22 cellular contexts compared by ENCODE assay signal in the genomic region with DNA sequence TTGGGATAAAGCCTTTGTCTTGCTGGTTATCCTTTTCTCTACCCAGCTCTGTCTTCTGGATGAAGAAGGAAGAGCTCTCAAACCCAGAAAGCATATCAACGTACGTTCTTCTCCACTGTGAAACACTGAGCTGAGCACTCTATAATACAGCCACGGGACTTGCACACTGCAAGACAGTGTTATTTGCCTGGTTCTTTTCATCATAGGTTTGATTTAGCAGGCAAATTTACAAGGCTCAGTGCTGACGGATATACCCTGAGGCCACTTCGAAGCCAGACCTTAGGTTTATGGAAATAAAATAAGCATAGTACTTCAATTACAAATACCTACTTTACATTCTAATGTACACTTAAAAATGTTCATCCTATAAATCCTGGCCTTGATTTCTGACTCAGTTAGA.
DNase-seq lines count a peak whose midpoint lies in the region; ATAC-seq and TF ChIP-seq lines count a peak whose summit lies in the region.
"Had no signal": no experiment of that assay in that cellular context is flagged by ENCODE, and none has a peak within 500 bp of the region (broad histone marks: within the 10 kb centered on the region; RNA-seq: fewer than 3 reads in every experiment).

No MANE protein-coding gene starts in this region.

- no peak overlapping the region for H2BK15ac ChIP-seq in neuronal stem cell (ENCODE audit: low read length)

- H3K9ac ChIP-seq in muscle layer of colon (ENCODE audit: low read length) (no peak overlapping the region), neuronal stem cell (ENCODE audit: low read depth, low read length, poor library complexity) (no peak overlapping the region)

- H3K4me3 ChIP-seq in DOHH2 (ENCODE audit: low read length), result no peak overlapping the region
- H3K4me3 ChIP-seq in dorsolateral prefrontal cortex, result no peak overlapping the region
- H3K4me3 ChIP-seq in muscle layer of colon (ENCODE audit: low read depth in 1 of 2, low read length in 2 of 2), result no peak overlapping the region
- no peak overlapping the region for H3K4me3 ChIP-seq in neuronal stem cell (ENCODE audit: low read length in 2 of 2)
- H3K4me3 ChIP-seq in body of pancreas, result no peak overlapping the region
- H3K4me3 ChIP-seq: MG63, SJSA1 had no signal

- H3K9me2 ChIP-seq in DOHH2 (replicated peaks; ENCODE audit: control insufficient read depth, low read length), result no peaks in the 10 kb centered on the region

- no peak overlapping the region for H3K23ac ChIP-seq in neuronal stem cell (ENCODE audit: low read depth, low read length, poor library complexity)

- no peak overlapping the region for H2BK5ac ChIP-seq in neuronal stem cell (ENCODE audit: low read length)

- H2BK120ac ChIP-seq in neuronal stem cell (ENCODE audit: low read depth, low read length), result no peak overlapping the region

- H3K14ac ChIP-seq in neuronal stem cell (ENCODE audit: low read length), result no peak overlapping the region

- no peak overlapping the region for H3K18ac ChIP-seq in neuronal stem cell (ENCODE audit: low read length)

- no peak for TF ChIP-seq POLR2A in body of pancreas (IDR thresholded peaks at IDR 0.05)

- H3K4me1 ChIP-seq in DOHH2 (ENCODE audit: control insufficient read depth, low read length) (peaks cover 27% of the 10 kb centered on the region), muscle layer of colon (ENCODE audit: insufficient read depth, low read length) (peaks cover 36% of the 10 kb centered on the region), neuronal stem cell (ENCODE audit: control insufficient read depth in 2 of 2, insufficient read depth in 1 of 2, low read depth in 1 of 2, low read length in 2 of 2) (peaks cover 0 to 6% of the 10 kb centered on the region in 2 donors), body of pancreas (no peaks in the 10 kb centered on the region)
- H3K4me1 ChIP-seq: SJSA1 had no signal

- no peaks in the 10 kb centered on the region for H4K20me1 ChIP-seq in DOHH2 (ENCODE audit: control insufficient read depth, insufficient read depth, low read depth, low read length)

- no peak overlapping the region for H2AFZ ChIP-seq in neuronal stem cell (ENCODE audit: low read length)

- ATAC-seq in body of pancreas (no peak), HG03280 (IDR thresholded peaks at IDR 0.05; ENCODE audit: unreplicated experiment) (no peak)
- ATAC-seq: CD8-positive, alpha-beta T cell; Right ventricle myocardium inferior had no signal

- intact Hi-C loops in dorsolateral prefrontal cortex (cut with DNase I) (no loop called here), body of pancreas (cut with DNase I) (no loop called here)

- peaks cover 8% of the 10 kb centered on the region for H3K36me3 ChIP-seq in DOHH2 (ENCODE audit: control insufficient read depth, low read length)
- no peaks in the 10 kb centered on the region for H3K36me3 ChIP-seq in muscle layer of colon (ENCODE audit: insufficient read depth, low read length)
- H3K36me3 ChIP-seq in neuronal stem cell (replicated peaks in 1 of 2; ENCODE audit: control insufficient read depth in 2 of 2, insufficient read depth in 2 of 2, low read length in 2 of 2), result no peaks in the 10 kb centered on the region
- no peaks in the 10 kb centered on the region for H3K36me3 ChIP-seq in body of pancreas (replicated peaks in 1 of 2; ENCODE audit: insufficient read depth in 1 of 2, low read depth in 2 of 2)
- H3K36me3 ChIP-seq: MG63, SJSA1 had no signal

- no CpG with 5 or more reads among the region's 5 CpGs for WGBS in neuronal stem cell (ENCODE audit: extremely low coverage in 2 of 2, insufficient read length in 2 of 2, insufficient replicate concordance in 1 of 2), 2 donors
- 73 to 76% methylated on average over 5 of the region's 5 CpGs for WGBS in body of pancreas, 2 donors

- TF ChIP-seq CTCF in DOHH2 (IDR thresholded peaks at IDR 0.05; ENCODE audit: low read depth, low read length, poor library complexity, severe bottlenecking) (no peak), dorsolateral prefrontal cortex (IDR thresholded peaks at IDR 0.05 in 54 of 56, conservative IDR thresholded peaks at IDR 0.05 in 2 of 56; ENCODE audit: low read depth in 1 of 56, partially characterized antibody in 56 of 56) (no peak), body of pancreas (IDR thresholded peaks at IDR 0.05) (no peak)

- H3K27ac ChIP-seq in DOHH2 (ENCODE audit: low read depth, low read length) (no peak overlapping the region), dorsolateral prefrontal cortex (peak overlapping the region in 49 of 59 donors; percentile 1 to 83 (median 55)), muscle layer of colon (ENCODE audit: low read depth, low read length) (peak overlapping the region; percentile 74), neuronal stem cell (replicated peaks; ENCODE audit: low read length) (no peak overlapping the region), body of pancreas (no peak overlapping the region)
- H3K27ac ChIP-seq: SJSA1 had no signal

- no peak overlapping the region for H2BK12ac ChIP-seq in neuronal stem cell (ENCODE audit: low read length)

- H3K4me2 ChIP-seq in DOHH2 (ENCODE audit: low read length) (peak overlapping the region; percentile 20), neuronal stem cell (ENCODE audit: insufficient read depth, low read length, poor library complexity, severe bottlenecking) (no peak overlapping the region)

- H3K27me3 ChIP-seq in DOHH2 (ENCODE audit: control insufficient read depth, low read length) (no peaks in the 10 kb centered on the region), dorsolateral prefrontal cortex (no peaks in the 10 kb centered on the region), muscle layer of colon (ENCODE audit: control insufficient read depth in 1 of 2, insufficient read depth in 2 of 2, low read length in 2 of 2) (no peaks in the 10 kb centered on the region), neuronal stem cell (ENCODE audit: control insufficient read depth in 3 of 3, insufficient read depth in 3 of 3, low read depth in 1 of 3, low read length in 3 of 3) (no peaks in the 10 kb centered on the region), body of pancreas (no peaks in the 10 kb centered on the region)

- H3K79me1 ChIP-seq in neuronal stem cell (ENCODE audit: low read depth, low read length), result no peaks in the 10 kb centered on the region

- no peak overlapping the region for H2AK5ac ChIP-seq in neuronal stem cell (ENCODE audit: low read depth, low read length)

- no peaks in the 10 kb centered on the region for H3F3A ChIP-seq in DOHH2 (ENCODE audit: control insufficient read depth, insufficient read depth)

- H4K8ac ChIP-seq in neuronal stem cell (ENCODE audit: low read depth, low read length), result no peak overlapping the region

- H3K9me3 ChIP-seq in DOHH2 (ENCODE audit: control insufficient read depth, insufficient read depth, low read length), result peaks cover 4% of the 10 kb centered on the region; the same call in 1 of the 2 replicates
- H3K9me3 ChIP-seq in muscle layer of colon (ENCODE audit: low read length), result no peaks in the 10 kb centered on the region
- H3K9me3 ChIP-seq in neuronal stem cell (replicated peaks in 1 of 2; ENCODE audit: control insufficient read depth in 2 of 2, insufficient read depth in 1 of 2, low read depth in 1 of 2, low read length in 2 of 2), result no peaks in the 10 kb centered on the region
- H3K9me3 ChIP-seq in body of pancreas, result no peaks in the 10 kb centered on the region
- H3K9me3 ChIP-seq: MG63, SJSA1 had no signal

- H3K4ac ChIP-seq in neuronal stem cell (ENCODE audit: low read length), result no peak overlapping the region

- no peak overlapping the region for H4K91ac ChIP-seq in neuronal stem cell (ENCODE audit: low read depth, low read length, poor library complexity)

- peaks cover 8% of the 10 kb centered on the region; the same call in 1 of the 2 replicates for H3K79me2 ChIP-seq in DOHH2 (ENCODE audit: control insufficient read depth, low read length)

- DNase-seq in NCI-H1048 (lab: John Stamatoyannopoulos, UW) (peak; percentile 73), dorsolateral prefrontal cortex (no peak), neuronal stem cell (ENCODE audit: low spot score) (no peak), body of pancreas (no peak), Ammon's horn (ENCODE audit: low spot score) (no peak)
- DNase-seq: 8988T; C1 segment of cervical spinal cord; CD8-positive, alpha-beta T cell; DND-41; GOT3; Karpas-422; MG63; NCI-H1092; NCI-H1436; NCI-H187 treated with DMSO at 0.1 percent for 48 hours; NCI-H2107; NCI-H446 treated with DMSO at 0.1 percent for 48 hours had no signal

Comparison
In these comparisons a context has a peak if more than half of its experiments do, and no peak if none do; other contexts are left out.
1. H3K27ac ChIP-seq: peak in dorsolateral prefrontal cortex (49 of 59) and muscle layer of colon (single experiment); none in DOHH2 (single experiment), neuronal stem cell (single experiment) and body of pancreas (0 of 4).